Comparison of ENCODE assay signal across 1 cellular context in the genomic region with DNA sequence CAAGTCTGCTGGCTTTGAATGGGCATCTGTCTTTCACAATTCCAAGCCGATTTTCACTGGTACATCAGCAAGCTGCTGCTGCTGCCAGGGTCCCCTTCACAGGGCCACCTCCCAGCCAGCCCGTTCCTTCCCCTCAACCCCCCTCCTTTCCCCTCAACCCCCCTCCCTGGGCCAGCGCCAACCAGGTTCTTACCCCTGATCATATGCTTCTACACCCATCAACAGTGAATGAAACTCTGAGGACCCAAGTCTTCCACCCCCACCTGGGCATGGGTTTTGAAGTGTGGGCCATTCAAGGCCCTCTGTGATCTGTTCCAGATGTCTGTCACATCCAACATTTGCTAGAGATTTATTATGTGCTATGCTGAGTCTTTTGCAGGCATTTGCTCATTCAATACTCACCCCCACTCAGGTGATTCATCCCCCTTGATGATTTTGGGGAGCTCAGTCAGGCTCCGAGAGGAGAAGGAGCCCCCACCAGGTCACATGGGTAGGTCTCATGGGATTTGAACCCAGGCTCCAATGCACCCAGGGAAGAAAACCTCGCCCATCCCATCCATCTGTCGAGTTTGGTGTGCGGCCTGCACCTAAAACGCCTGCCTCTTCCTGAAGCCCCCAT.
TF ChIP-seq lines count a peak whose summit lies in the region.

No MANE protein-coding gene starts in this region.

TF ChIP-seq in IMR-90, 13 proteins besides CTCF, POLR2A, EP300 and RAD21 (continued from another document):
- TF ChIP-seq, protein P1, sequence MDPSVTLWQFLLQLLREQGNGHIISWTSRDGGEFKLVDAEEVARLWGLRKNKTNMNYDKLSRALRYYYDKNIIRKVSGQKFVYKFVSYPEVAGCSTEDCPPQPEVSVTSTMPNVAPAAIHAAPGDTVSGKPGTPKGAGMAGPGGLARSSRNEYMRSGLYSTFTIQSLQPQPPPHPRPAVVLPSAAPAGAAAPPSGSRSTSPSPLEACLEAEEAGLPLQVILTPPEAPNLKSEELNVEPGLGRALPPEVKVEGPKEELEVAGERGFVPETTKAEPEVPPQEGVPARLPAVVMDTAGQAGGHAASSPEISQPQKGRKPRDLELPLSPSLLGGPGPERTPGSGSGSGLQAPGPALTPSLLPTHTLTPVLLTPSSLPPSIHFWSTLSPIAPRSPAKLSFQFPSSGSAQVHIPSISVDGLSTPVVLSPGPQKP (IDR thresholded peaks at IDR 0.05; ENCODE audit: borderline replicate concordance, low read depth, low read length) = no peak
- no peak for TF ChIP-seq FOS (IDR thresholded peaks at IDR 0.05; ENCODE audit: low read depth, low read length)
- TF ChIP-seq RFX5 (IDR thresholded peaks at IDR 0.05; ENCODE audit: low read depth, low read length) = no peak
- TF ChIP-seq NFE2L2 (IDR thresholded peaks at IDR 0.05; ENCODE audit: low read depth, low read length) = no peak
- TF ChIP-seq MAZ (IDR thresholded peaks at IDR 0.05; ENCODE audit: borderline replicate concordance, low read depth, low read length) = no peak
- TF ChIP-seq CHD1 (IDR thresholded peaks at IDR 0.05; ENCODE audit: low read depth, low read length) = no peak
- TF ChIP-seq MAFK (IDR thresholded peaks at IDR 0.05; ENCODE audit: low read depth, low read length) = no peak
- TF ChIP-seq, protein P2, sequence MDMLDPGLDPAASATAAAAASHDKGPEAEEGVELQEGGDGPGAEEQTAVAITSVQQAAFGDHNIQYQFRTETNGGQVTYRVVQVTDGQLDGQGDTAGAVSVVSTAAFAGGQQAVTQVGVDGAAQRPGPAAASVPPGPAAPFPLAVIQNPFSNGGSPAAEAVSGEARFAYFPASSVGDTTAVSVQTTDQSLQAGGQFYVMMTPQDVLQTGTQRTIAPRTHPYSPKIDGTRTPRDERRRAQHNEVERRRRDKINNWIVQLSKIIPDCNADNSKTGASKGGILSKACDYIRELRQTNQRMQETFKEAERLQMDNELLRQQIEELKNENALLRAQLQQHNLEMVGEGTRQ (IDR thresholded peaks at IDR 0.05; ENCODE audit: low read depth, low read length) = no peak
